ENCODE assay signal across 17 cellular contexts in genomic region chr14:99955826-99956455, GRCh38.
DNase-seq lines count a peak whose midpoint lies in the region; ATAC-seq and TF ChIP-seq lines count a peak whose summit lies in the region.
"Had no signal": no experiment of that assay in that cellular context is flagged by ENCODE, and none has a peak within 500 bp of the region (broad histone marks: within the 10 kb centered on the region; RNA-seq: fewer than 3 reads in every experiment).

No MANE protein-coding gene starts in this region.

- CTCF ChIA-PET in activated CD8-positive, alpha-beta T cell treated with anti-CD3 and anti-CD28 coated beads for 36 hours (lab: Charles Lee): interaction anchor here (1.7 kb wide), 1 partner anchor 9 kb away, joined by 13 read pairs; no protein-coding TSS in a partner anchor
- CTCF ChIA-PET in activated CD8-positive, alpha-beta T cell treated with anti-CD3 and anti-CD28 coated beads, Interleukin-2, amount 10 ng/mL, durations not matched to agents 7 days and 5 days (lab: Charles Lee): interaction anchor here (1.0 kb wide), 2 partner anchors 9 kb away, joined by 3 to 4 read pairs; no protein-coding TSS in a partner anchor
- CTCF ChIA-PET in MCF 10A (lab: Yijun Ruan, JAX): no interaction called here

- H3K4me3 Mint-ChIP-seq in activated CD8-positive, alpha-beta T cell treated with anti-CD3 and anti-CD28 coated beads for 36 hours: no peak overlapping the region
- no peak overlapping the region for H3K4me3 Mint-ChIP-seq in activated CD8-positive, alpha-beta T cell treated with anti-CD3 and anti-CD28 coated beads, Interleukin-2, amount 10 ng/mL, durations not matched to agents 7 days and 5 days
- H3K4me3 Mint-ChIP-seq in MCF 10A (ENCODE audit: unreplicated experiment): no peak overlapping the region
- H3K4me3 Mint-ChIP-seq: CD4-positive, alpha-beta T cell; IgD-negative memory B cell had no signal

- POLR2A ChIA-PET in activated CD8-positive, alpha-beta T cell treated with anti-CD3 and anti-CD28 coated beads for 36 hours (lab: Charles Lee): no interaction called here
- POLR2A ChIA-PET in activated CD8-positive, alpha-beta T cell treated with anti-CD3 and anti-CD28 coated beads, Interleukin-2, amount 10 ng/mL, durations not matched to agents 7 days and 5 days (lab: Charles Lee): no interaction called here
- POLR2A ChIA-PET in MCF 10A (lab: Yijun Ruan, JAX): interaction anchor here (1.6 kb wide), 1 partner anchor 15 kb away, joined by 5 read pairs; no protein-coding TSS in a partner anchor

- peaks cover 2% of the 10 kb centered on the region for H3K36me3 Mint-ChIP-seq in activated CD8-positive, alpha-beta T cell treated with anti-CD3 and anti-CD28 coated beads for 36 hours (ENCODE audit: low read depth)
- H3K36me3 Mint-ChIP-seq in activated CD8-positive, alpha-beta T cell treated with anti-CD3 and anti-CD28 coated beads, Interleukin-2, amount 10 ng/mL, durations not matched to agents 7 days and 5 days (ENCODE audit: low read depth): peaks cover 2% of the 10 kb centered on the region
- peaks cover 6% of the 10 kb centered on the region for H3K36me3 Mint-ChIP-seq in MCF 10A (ENCODE audit: insufficient read depth, unreplicated experiment)
- H3K36me3 Mint-ChIP-seq: IgD-negative memory B cell had no signal

- no peaks in the 10 kb centered on the region for H3K27me3 ChIP-seq in SJCRH30

- peak; percentile 42 for ATAC-seq in activated CD8-positive, alpha-beta T cell treated with anti-CD3 and anti-CD28 coated beads for 36 hours
- ATAC-seq in activated CD8-positive, alpha-beta T cell treated with anti-CD3 and anti-CD28 coated beads, Interleukin-2, amount 10 ng/mL, durations not matched to agents 7 days and 5 days: no peak
- ATAC-seq: GM12878, HCT116 had no signal

- H3K4me1 ChIP-seq in SJCRH30: no peaks in the 10 kb centered on the region

- H3K36me3 ChIP-seq in SJCRH30: no peaks in the 10 kb centered on the region

- BruUV-seq in MCF 10A (replicated peaks; lab: Mats Ljungman, UMichigan): no TSS peak

- H3K27ac ChIP-seq in SJCRH30: no peak overlapping the region
- H3K27ac ChIP-seq: GM23248 had no signal

- DNase-seq in activated CD8-positive, alpha-beta T cell treated with anti-CD3 and anti-CD28 coated beads for 36 hours: no peak
- no peak for DNase-seq in activated CD8-positive, alpha-beta T cell treated with anti-CD3 and anti-CD28 coated beads, Interleukin-2, amount 10 ng/mL, durations not matched to agents 7 days and 5 days
- peak; percentile 15 for DNase-seq in epithelial cell of esophagus (ENCODE audit: low read depth)
- peak; percentile 79 for DNase-seq in mesenteric fat pad (ENCODE audit: low spot score)
- no peak for DNase-seq in MCF 10A (ENCODE audit: unreplicated experiment)
- DNase-seq in SJCRH30: no peak
- no peak for DNase-seq in SIG-M5 (lab: John Stamatoyannopoulos, UW)
- DNase-seq: 8988T; AML-193; C1 segment of cervical spinal cord; Calu3; CD4-positive, alpha-beta T cell; DMS 273 treated with DMSO at 0.1 percent for 48 hours; GM23248 had no signal

- no peaks in the 10 kb centered on the region for H3K4me1 Mint-ChIP-seq in activated CD8-positive, alpha-beta T cell treated with anti-CD3 and anti-CD28 coated beads for 36 hours (ENCODE audit: low read depth)
- no peaks in the 10 kb centered on the region for H3K4me1 Mint-ChIP-seq in activated CD8-positive, alpha-beta T cell treated with anti-CD3 and anti-CD28 coated beads, Interleukin-2, amount 10 ng/mL, durations not matched to agents 7 days and 5 days (ENCODE audit: low read depth)
- no peaks in the 10 kb centered on the region for H3K4me1 Mint-ChIP-seq in MCF 10A (ENCODE audit: insufficient read depth, unreplicated experiment)

- H3K27ac Mint-ChIP-seq in activated CD8-positive, alpha-beta T cell treated with anti-CD3 and anti-CD28 coated beads for 36 hours: no peak overlapping the region
- no peak overlapping the region for H3K27ac Mint-ChIP-seq in activated CD8-positive, alpha-beta T cell treated with anti-CD3 and anti-CD28 coated beads, Interleukin-2, amount 10 ng/mL, durations not matched to agents 7 days and 5 days
- H3K27ac Mint-ChIP-seq in MCF 10A (ENCODE audit: low read depth, unreplicated experiment): no peak overlapping the region
- H3K27ac Mint-ChIP-seq: CD4-positive, alpha-beta T cell; IgD-negative memory B cell had no signal

- peaks cover 10% of the 10 kb centered on the region for H3K27me3 Mint-ChIP-seq in activated CD8-positive, alpha-beta T cell treated with anti-CD3 and anti-CD28 coated beads for 36 hours
- peaks cover 21% of the 10 kb centered on the region for H3K27me3 Mint-ChIP-seq in activated CD8-positive, alpha-beta T cell treated with anti-CD3 and anti-CD28 coated beads, Interleukin-2, amount 10 ng/mL, durations not matched to agents 7 days and 5 days (ENCODE audit: low read depth)
- peaks cover 45% of the 10 kb centered on the region for H3K27me3 Mint-ChIP-seq in MCF 10A (ENCODE audit: insufficient read depth, unreplicated experiment)

- no peak overlapping the region for H3K4me3 ChIP-seq in epithelial cell of esophagus (ENCODE audit: low read length)
- H3K4me3 ChIP-seq in SJCRH30: no peak overlapping the region
- H3K4me3 ChIP-seq: GM12878, GM23248 had no signal

- no peaks in the 10 kb centered on the region for H3K9me3 ChIP-seq in SJCRH30 (replicated peaks)

- TF ChIP-seq CTCF in activated CD8-positive, alpha-beta T cell treated with anti-CD3 and anti-CD28 coated beads for 36 hours (IDR thresholded peaks at IDR 0.05): no peak
- TF ChIP-seq CTCF in epithelial cell of esophagus (IDR thresholded peaks at IDR 0.05; ENCODE audit: insufficient read depth, low read depth, low read length, missing control alignments) (no peak), MCF 10A (IDR thresholded peaks at IDR 0.05; ENCODE audit: unreplicated experiment) (no peak)

- H3K9me3 Mint-ChIP-seq in activated CD8-positive, alpha-beta T cell treated with anti-CD3 and anti-CD28 coated beads for 36 hours: peaks cover 5% of the 10 kb centered on the region
- H3K9me3 Mint-ChIP-seq in activated CD8-positive, alpha-beta T cell treated with anti-CD3 and anti-CD28 coated beads, Interleukin-2, amount 10 ng/mL, durations not matched to agents 7 days and 5 days (ENCODE audit: insufficient read depth): peaks cover 5% of the 10 kb centered on the region
- H3K9me3 Mint-ChIP-seq in MCF 10A (ENCODE audit: unreplicated experiment): peaks cover 7% of the 10 kb centered on the region

- intact Hi-C loops in activated CD8-positive, alpha-beta T cell treated with anti-CD3 and anti-CD28 coated beads for 36 hours (cut with micrococcal nuclease): no loop called here
- intact Hi-C loops in MCF 10A (cut with micrococcal nuclease): no loop called here

Comparison
In these comparisons a context has a peak if more than half of its experiments do, and no peak if none do; other contexts are left out.
1. DNase-seq: peak in epithelial cell of esophagus (single experiment) and mesenteric fat pad (single experiment); none in activated CD8-positive, alpha-beta T cell treated with anti-CD3 and anti-CD28 coated beads for 36 hours (single experiment), activated CD8-positive, alpha-beta T cell treated with anti-CD3 and anti-CD28 coated beads, Interleukin-2, amount 10 ng/mL, durations not matched to agents 7 days and 5 days (single experiment), MCF 10A (single experiment), SJCRH30 (0 of 2) and SIG-M5 (single experiment).